1 cellular context compared by ENCODE assay signal in genomic region chr17:44911133-44912001, GRCh38.
TF ChIP-seq lines count a peak whose summit lies in the region.

No MANE protein-coding gene starts in this region.

TF ChIP-seq in HepG2, 621 proteins besides CTCF, POLR2A, EP300 and RAD21 (continued from another document and continues in another):
- TF ChIP-seq ZNF407 (CRISPR knock-in tag; IDR thresholded peaks at IDR 0.05; ENCODE audit: not compliant biosample characterization): no peak
- no peak for TF ChIP-seq TAF1 (CRISPR knock-in tag; IDR thresholded peaks at IDR 0.05)
- peak; percentile 86 for TF ChIP-seq MEIS1 (CRISPR knock-in tag; IDR thresholded peaks at IDR 0.05; ENCODE audit: borderline replicate concordance)
- TF ChIP-seq GRHL1 (CRISPR knock-in tag; conservative IDR thresholded peaks at IDR 0.05): no peak
- no peak for TF ChIP-seq SMARCC2 (IDR thresholded peaks at IDR 0.05)
- TF ChIP-seq ZBTB21 (CRISPR knock-in tag; IDR thresholded peaks at IDR 0.05): no peak
- TF ChIP-seq JARID2 (CRISPR knock-in tag; IDR thresholded peaks at IDR 0.05; ENCODE audit: insufficient replicate concordance): no peak
- no peak for TF ChIP-seq ZNF142 (CRISPR knock-in tag; IDR thresholded peaks at IDR 0.05)
- peak; percentile 53 for TF ChIP-seq ZNF350 (CRISPR knock-in tag; IDR thresholded peaks at IDR 0.05; ENCODE audit: borderline replicate concordance, low read depth)
- TF ChIP-seq MLLT10 (CRISPR knock-in tag; IDR thresholded peaks at IDR 0.05): no peak
- no peak for TF ChIP-seq IKZF1 (IDR thresholded peaks at IDR 0.05)
- TF ChIP-seq TBP (CRISPR knock-in tag; IDR thresholded peaks at IDR 0.05): no peak
- TF ChIP-seq RFXANK (CRISPR knock-in tag; IDR thresholded peaks at IDR 0.05): no peak
- 0 out of 2 replicates have a peak, but pooled peaks have one; percentile 83 for TF ChIP-seq ZNF510 (CRISPR knock-in tag; IDR thresholded peaks at IDR 0.05; ENCODE audit: low read depth)
- TF ChIP-seq ZSCAN29 (CRISPR knock-in tag; conservative IDR thresholded peaks at IDR 0.05): peak; percentile 54; the same call in 1 of the 2 replicates
- TF ChIP-seq ZNF136 (CRISPR knock-in tag; IDR thresholded peaks at IDR 0.05; ENCODE audit: low read depth): no peak; the same call in 1 of the 2 replicates
- TF ChIP-seq SP1 (IDR thresholded peaks at IDR 0.05): no peak
- TF ChIP-seq SP1 (CRISPR knock-in tag; IDR thresholded peaks at IDR 0.05): no peak
- TF ChIP-seq IRF1 (CRISPR knock-in tag; IDR thresholded peaks at IDR 0.05; ENCODE audit: low read depth): no peak
- no peak for TF ChIP-seq ZNF75D (CRISPR knock-in tag; IDR thresholded peaks at IDR 0.05; ENCODE audit: borderline replicate concordance)
- TF ChIP-seq ZNF503 (CRISPR knock-in tag; IDR thresholded peaks at IDR 0.05): no peak
- no peak for TF ChIP-seq ZNF766 (CRISPR knock-in tag; IDR thresholded peaks at IDR 0.05; ENCODE audit: borderline replicate concordance)
- TF ChIP-seq ZNF496 (CRISPR knock-in tag; IDR thresholded peaks at IDR 0.05; ENCODE audit: insufficient replicate concordance): no peak
- no peak for TF ChIP-seq ZBTB43 (CRISPR knock-in tag; conservative IDR thresholded peaks at IDR 0.05)
- TF ChIP-seq ZNF33B (CRISPR knock-in tag; IDR thresholded peaks at IDR 0.05): no peak
- TF ChIP-seq ZNF564 (CRISPR knock-in tag; IDR thresholded peaks at IDR 0.05): no peak
- no peak for TF ChIP-seq PAF1 (CRISPR knock-in tag; IDR thresholded peaks at IDR 0.05)
- TF ChIP-seq ZFP41 (CRISPR knock-in tag; IDR thresholded peaks at IDR 0.05; ENCODE audit: borderline replicate concordance): no peak
- TF ChIP-seq ZNF124 (CRISPR knock-in tag; IDR thresholded peaks at IDR 0.05): peak; percentile 54; the same call in 1 of the 2 replicates
- no peak for TF ChIP-seq ZNF18 (CRISPR knock-in tag; IDR thresholded peaks at IDR 0.05; ENCODE audit: insufficient replicate concordance)
- no peak; the same call in 1 of the 2 replicates for TF ChIP-seq FOSL2 (CRISPR knock-in tag; IDR thresholded peaks at IDR 0.05)
- TF ChIP-seq BHLHE40 (IDR thresholded peaks at IDR 0.05; ENCODE audit: low read length): 0 out of 2 replicates have a peak, but pooled peaks have one; percentile 8
- no peak for TF ChIP-seq ZNF101 (CRISPR knock-in tag; IDR thresholded peaks at IDR 0.05; ENCODE audit: borderline replicate concordance, low read depth)
- no peak for TF ChIP-seq ZBTB7A (CRISPR knock-in tag; IDR thresholded peaks at IDR 0.05)
- no peak for TF ChIP-seq ZEB1 (IDR thresholded peaks at IDR 0.05; ENCODE audit: insufficient replicate concordance, low read depth)
